1 cellular context compared by ENCODE assay signal in the genomic region with DNA sequence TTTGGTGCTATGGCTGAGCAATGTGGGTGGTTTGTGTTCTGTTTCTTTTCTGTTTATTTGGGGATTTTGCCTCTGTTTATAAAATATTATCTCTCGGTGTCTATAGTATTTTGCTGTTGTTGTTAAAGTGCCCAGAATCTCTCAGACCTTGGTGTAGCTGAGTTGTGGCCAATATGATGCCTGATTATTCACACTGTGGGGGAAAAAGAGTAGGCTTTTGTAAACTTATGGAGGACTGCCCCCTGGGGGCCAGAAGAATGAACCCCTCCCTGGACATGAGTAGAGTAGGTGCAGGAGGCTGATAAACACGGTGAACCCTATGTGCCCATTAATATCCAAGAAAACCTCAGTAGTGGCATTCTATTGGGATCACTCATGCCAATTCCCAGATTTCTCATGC.
TF ChIP-seq lines count a peak whose summit lies in the region.

No MANE protein-coding gene starts in this region.

TF ChIP-seq in IMR-90, 13 proteins besides CTCF, POLR2A, EP300 and RAD21:
- TF ChIP-seq, protein P1, sequence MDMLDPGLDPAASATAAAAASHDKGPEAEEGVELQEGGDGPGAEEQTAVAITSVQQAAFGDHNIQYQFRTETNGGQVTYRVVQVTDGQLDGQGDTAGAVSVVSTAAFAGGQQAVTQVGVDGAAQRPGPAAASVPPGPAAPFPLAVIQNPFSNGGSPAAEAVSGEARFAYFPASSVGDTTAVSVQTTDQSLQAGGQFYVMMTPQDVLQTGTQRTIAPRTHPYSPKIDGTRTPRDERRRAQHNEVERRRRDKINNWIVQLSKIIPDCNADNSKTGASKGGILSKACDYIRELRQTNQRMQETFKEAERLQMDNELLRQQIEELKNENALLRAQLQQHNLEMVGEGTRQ (IDR thresholded peaks at IDR 0.05; ENCODE audit: low read depth, low read length): no peak
- TF ChIP-seq SMC3 (IDR thresholded peaks at IDR 0.05; ENCODE audit: low read depth, low read length) (peak; percentile 97), CHD1 (IDR thresholded peaks at IDR 0.05; ENCODE audit: low read depth, low read length) (no peak), NFE2L2 (IDR thresholded peaks at IDR 0.05; ENCODE audit: low read depth, low read length) (no peak), BHLHE40 (IDR thresholded peaks at IDR 0.05; ENCODE audit: low read depth, low read length) (no peak), RFX5 (IDR thresholded peaks at IDR 0.05; ENCODE audit: low read depth, low read length) (no peak), MXI1 (IDR thresholded peaks at IDR 0.05; ENCODE audit: borderline replicate concordance, low read depth, low read length) (no peak), FOS (IDR thresholded peaks at IDR 0.05; ENCODE audit: low read depth, low read length) (no peak), RCOR1 (IDR thresholded peaks at IDR 0.05; ENCODE audit: insufficient replicate concordance, low read length) (no peak), CEBPB (IDR thresholded peaks at IDR 0.05; ENCODE audit: low read depth, low read length) (no peak), MAFK (IDR thresholded peaks at IDR 0.05; ENCODE audit: low read depth, low read length) (no peak), MAZ (IDR thresholded peaks at IDR 0.05; ENCODE audit: borderline replicate concordance, low read depth, low read length) (peak; percentile 46)
- TF ChIP-seq, protein P2, sequence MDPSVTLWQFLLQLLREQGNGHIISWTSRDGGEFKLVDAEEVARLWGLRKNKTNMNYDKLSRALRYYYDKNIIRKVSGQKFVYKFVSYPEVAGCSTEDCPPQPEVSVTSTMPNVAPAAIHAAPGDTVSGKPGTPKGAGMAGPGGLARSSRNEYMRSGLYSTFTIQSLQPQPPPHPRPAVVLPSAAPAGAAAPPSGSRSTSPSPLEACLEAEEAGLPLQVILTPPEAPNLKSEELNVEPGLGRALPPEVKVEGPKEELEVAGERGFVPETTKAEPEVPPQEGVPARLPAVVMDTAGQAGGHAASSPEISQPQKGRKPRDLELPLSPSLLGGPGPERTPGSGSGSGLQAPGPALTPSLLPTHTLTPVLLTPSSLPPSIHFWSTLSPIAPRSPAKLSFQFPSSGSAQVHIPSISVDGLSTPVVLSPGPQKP (IDR thresholded peaks at IDR 0.05; ENCODE audit: borderline replicate concordance, low read depth, low read length): no peak
